1 cellular context compared by ENCODE assay signal in the genomic region with DNA sequence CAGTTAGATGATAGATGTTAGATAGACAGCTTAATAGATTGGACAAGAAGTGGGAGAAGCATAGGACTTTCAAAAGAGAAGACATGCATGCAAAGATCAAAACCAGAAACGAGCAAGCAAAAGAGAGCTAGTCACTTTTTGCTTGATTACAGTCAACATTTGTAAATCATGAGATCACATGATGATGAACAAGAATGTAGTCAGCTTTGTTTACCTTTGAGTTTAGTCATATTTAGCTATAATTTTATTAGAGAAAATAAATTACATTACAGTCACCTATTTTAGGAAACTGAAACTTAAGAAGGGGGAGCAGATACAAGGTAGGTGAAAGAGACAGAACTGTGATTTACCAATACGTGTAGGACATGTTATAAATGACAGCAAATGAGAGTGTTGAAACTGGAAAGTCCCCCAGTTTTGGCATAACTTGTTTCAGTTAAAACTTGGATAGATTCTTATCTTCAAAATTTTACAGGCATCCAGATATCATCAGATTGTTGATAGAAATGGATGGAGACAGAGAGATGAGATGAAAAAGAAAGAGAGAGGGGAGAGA.
TF ChIP-seq lines count a peak whose summit lies in the region.

No MANE protein-coding gene starts in this region.

TF ChIP-seq in GM12878, 131 proteins besides CTCF, POLR2A, EP300 and RAD21 (continued from another document):
- TF ChIP-seq, protein P1, sequence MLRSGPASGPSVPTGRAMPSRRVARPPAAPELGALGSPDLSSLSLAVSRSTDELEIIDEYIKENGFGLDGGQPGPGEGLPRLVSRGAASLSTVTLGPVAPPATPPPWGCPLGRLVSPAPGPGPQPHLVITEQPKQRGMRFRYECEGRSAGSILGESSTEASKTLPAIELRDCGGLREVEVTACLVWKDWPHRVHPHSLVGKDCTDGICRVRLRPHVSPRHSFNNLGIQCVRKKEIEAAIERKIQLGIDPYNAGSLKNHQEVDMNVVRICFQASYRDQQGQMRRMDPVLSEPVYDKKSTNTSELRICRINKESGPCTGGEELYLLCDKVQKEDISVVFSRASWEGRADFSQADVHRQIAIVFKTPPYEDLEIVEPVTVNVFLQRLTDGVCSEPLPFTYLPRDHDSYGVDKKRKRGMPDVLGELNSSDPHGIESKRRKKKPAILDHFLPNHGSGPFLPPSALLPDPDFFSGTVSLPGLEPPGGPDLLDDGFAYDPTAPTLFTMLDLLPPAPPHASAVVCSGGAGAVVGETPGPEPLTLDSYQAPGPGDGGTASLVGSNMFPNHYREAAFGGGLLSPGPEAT (IDR thresholded peaks at IDR 0.05; ENCODE audit: low read depth) = 0 out of 2 replicates have a peak, but pooled peaks have one; percentile 18
- TF ChIP-seq MEF2A (IDR thresholded peaks at IDR 0.05; ENCODE audit: insufficient read depth, low read depth, low read length) = 0 out of 2 replicates have a peak, but pooled peaks have one; percentile 38
TF ChIP-seq in GM12878: peak in this region for 4.
